In the genomic region with DNA sequence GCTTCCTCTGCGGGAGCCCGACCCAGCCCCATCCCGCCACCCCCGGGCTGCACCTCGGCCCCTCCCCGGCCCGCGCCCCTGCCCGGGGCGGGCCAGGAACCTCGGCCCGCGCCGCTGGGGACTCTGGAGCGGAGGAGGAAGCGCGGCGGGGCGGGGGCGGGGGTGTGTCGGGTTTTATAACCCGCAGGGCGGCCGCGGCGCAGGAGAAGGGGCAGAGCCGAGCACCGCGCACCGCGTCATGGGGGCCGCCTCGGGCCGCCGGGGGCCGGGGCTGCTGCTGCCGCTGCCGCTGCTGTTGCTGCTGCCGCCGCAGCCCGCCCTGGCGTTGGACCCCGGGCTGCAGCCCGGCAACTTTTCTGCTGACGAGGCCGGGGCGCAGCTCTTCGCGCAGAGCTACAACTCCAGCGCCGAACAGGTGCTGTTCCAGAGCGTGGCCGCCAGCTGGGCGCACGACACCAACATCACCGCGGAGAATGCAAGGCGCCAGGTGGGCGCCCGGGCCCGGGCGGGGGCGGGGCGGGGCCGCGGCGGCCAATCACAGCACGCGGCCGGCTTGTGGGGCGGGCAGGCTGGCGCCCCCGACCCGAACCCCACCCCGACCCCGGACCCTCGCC, we compare ENCODE assay signal across 8 cellular contexts. TPM values are rescaled to one million over a fixed set of nuclear protein-coding genes. Genes with fewer than 3 reads are reported as not detected.
DNase-seq lines count a peak whose midpoint lies in the region; ATAC-seq and TF ChIP-seq lines count a peak whose summit lies in the region.

A gene (plus strand): TSS at position 205 of the 614 bp plus-strand sequence. CDS start 34 bp downstream, at position 239.

- no peaks in the 10 kb centered on the region for H3K9me2 ChIP-seq in PC-3 (replicated peaks; ENCODE audit: low read length)

- POLR2A ChIA-PET in CD4-positive, alpha-beta memory T cell (lab: Charles Lee; ENCODE audit: partially characterized antibody) = interaction anchor here (1.1 to 6.7 kb wide), 12 partner anchors 24 to 218 kb away, joined by 3 to 125 read pairs (median 10); a partner anchor contains a TSS
- POLR2A ChIA-PET in PC-3 (lab: Charles Lee; ENCODE audit: unreplicated experiment) = interaction anchor here (0.6 kb wide), 1 partner anchor 30 kb away, joined by 3 read pairs; no protein-coding TSS in a partner anchor
- POLR2A ChIA-PET in activated naive CD8-positive, alpha-beta T cell treated with anti-CD3 and anti-CD28 coated beads, Interleukin-2, amount 10 ng/mL, durations not matched to agents 7 days and 5 days (lab: Charles Lee) = interaction anchor here (1.5 kb wide), 1 partner anchor 44 kb away, joined by 3 read pairs; no protein-coding TSS in a partner anchor

- H3K79me2 ChIP-seq in PC-3 (ENCODE audit: low read length) = no peaks in the 10 kb centered on the region

- H3K4me1 Mint-ChIP-seq in CD4-positive, alpha-beta memory T cell = peaks cover 8 to 34% (median 16%) of the 10 kb centered on the region in 4 donors
- H3K4me1 Mint-ChIP-seq in activated naive CD8-positive, alpha-beta T cell treated with anti-CD3 and anti-CD28 coated beads, Interleukin-2, amount 10 ng/mL, durations not matched to agents 7 days and 5 days = peaks cover 6% of the 10 kb centered on the region

- intact Hi-C loops in CD4-positive, alpha-beta memory T cell (cut with micrococcal nuclease) = loop anchor here (2.0 kb wide), 1 partner anchor 30 kb away; a partner anchor contains a TSS
- intact Hi-C loops in PC-3 (cut with micrococcal nuclease) = no loop called here

- H3K9me3 Mint-ChIP-seq in CD4-positive, alpha-beta memory T cell = no peaks in the 10 kb centered on the region
- no peaks in the 10 kb centered on the region for H3K9me3 Mint-ChIP-seq in activated naive CD8-positive, alpha-beta T cell treated with anti-CD3 and anti-CD28 coated beads, Interleukin-2, amount 10 ng/mL, durations not matched to agents 7 days and 5 days

- H3K27me3 ChIP-seq in CD4-positive, alpha-beta memory T cell (ENCODE audit: insufficient read depth, low read length) = peaks cover 8% of the 10 kb centered on the region
- H3K27me3 ChIP-seq in PC-3 (ENCODE audit: low read length) = no peaks in the 10 kb centered on the region
- no peaks in the 10 kb centered on the region for H3K27me3 ChIP-seq in right atrium auricular region

- H3K27ac ChIP-seq in CD4-positive, alpha-beta memory T cell (ENCODE audit: low read depth, low read length) = no peak within 1 kb of the TSS
- no peak within 1 kb of the TSS for H3K27ac ChIP-seq in PC-3 (ENCODE audit: low read length)
- H3K27ac ChIP-seq in right atrium auricular region = peak within 1 kb of the TSS; percentile 24 to 52

- H3K4me3 Mint-ChIP-seq in CD4-positive, alpha-beta memory T cell = peak within 1 kb of the TSS; percentile 78 to 90 (median 84)
- H3K4me3 Mint-ChIP-seq in activated naive CD8-positive, alpha-beta T cell treated with anti-CD3 and anti-CD28 coated beads, Interleukin-2, amount 10 ng/mL, durations not matched to agents 7 days and 5 days = peak within 1 kb of the TSS; percentile 75

- H3F3A ChIP-seq in PC-3 (ENCODE audit: low read length, unreplicated experiment) = no peaks in the 10 kb centered on the region

- H3K27me3 Mint-ChIP-seq in CD4-positive, alpha-beta memory T cell = no peaks in the 10 kb centered on the region
- peaks cover 54% of the 10 kb centered on the region for H3K27me3 Mint-ChIP-seq in activated naive CD8-positive, alpha-beta T cell treated with anti-CD3 and anti-CD28 coated beads, Interleukin-2, amount 10 ng/mL, durations not matched to agents 7 days and 5 days

- peaks cover 0 to 6% of the 10 kb centered on the region in 2 donors for H3K36me3 Mint-ChIP-seq in CD4-positive, alpha-beta memory T cell
- H3K36me3 Mint-ChIP-seq in activated naive CD8-positive, alpha-beta T cell treated with anti-CD3 and anti-CD28 coated beads, Interleukin-2, amount 10 ng/mL, durations not matched to agents 7 days and 5 days = no peaks in the 10 kb centered on the region

- no peaks in the 10 kb centered on the region for H3K36me3 ChIP-seq in CD4-positive, alpha-beta memory T cell (ENCODE audit: insufficient read depth, low read length)
- no peaks in the 10 kb centered on the region for H3K36me3 ChIP-seq in PC-3 (ENCODE audit: low read depth, low read length)
- no peaks in the 10 kb centered on the region for H3K36me3 ChIP-seq in right atrium auricular region

- H3K27ac Mint-ChIP-seq in CD4-positive, alpha-beta memory T cell = peak within 1 kb of the TSS in 3 of 7 donors; percentile 64 to 66 (median 66)
- no peak within 1 kb of the TSS for H3K27ac Mint-ChIP-seq in activated naive CD8-positive, alpha-beta T cell treated with anti-CD3 and anti-CD28 coated beads, Interleukin-2, amount 10 ng/mL, durations not matched to agents 7 days and 5 days

- BruUV-seq in PC-3 (replicated peaks; lab: Mats Ljungman, UMichigan) = no TSS peak

- peak; percentile 46 for ATAC-seq in PC-3
- peak; percentile 62 for ATAC-seq in activated naive CD8-positive, alpha-beta T cell treated with anti-CD3 and anti-CD28 coated beads, Interleukin-2, amount 10 ng/mL, durations not matched to agents 7 days and 5 days (ENCODE audit: low read depth)

- H2AFZ ChIP-seq in PC-3 (ENCODE audit: low read length) = peak within 1 kb of the TSS; percentile 66

- TF ChIP-seq CTCF in HFF-Myc (IDR thresholded peaks at IDR 0.05; ENCODE audit: low read depth, low read length, missing control alignments) (no peak), PC-3 (conservative IDR thresholded peaks at IDR 0.05; ENCODE audit: low read depth, low read length) (no peak), right atrium auricular region (IDR thresholded peaks at IDR 0.05) (no peak), retinal pigment epithelial cell (conservative IDR thresholded peaks at IDR 0.05; ENCODE audit: low read depth, low read length) (no peak)

- no peaks in the 10 kb centered on the region for H4K20me1 ChIP-seq in PC-3 (ENCODE audit: low read length)

- peak within 1 kb of the TSS; percentile 29 to 43 for H3K4me3 ChIP-seq in CD4-positive, alpha-beta memory T cell (ENCODE audit: low read length in 2 of 2)
- H3K4me3 ChIP-seq in HFF-Myc (replicated peaks; ENCODE audit: low read depth, low read length) = peak within 1 kb of the TSS; percentile 30
- H3K4me3 ChIP-seq in PC-3 (ENCODE audit: low read length) = peak within 1 kb of the TSS; percentile 78
- peak within 1 kb of the TSS; percentile 42 to 66 for H3K4me3 ChIP-seq in right atrium auricular region
- H3K4me3 ChIP-seq in retinal pigment epithelial cell (ENCODE audit: low read length) = peak within 1 kb of the TSS; percentile 40

- peak; percentile 47 to 58 (median 55) for DNase-seq in CD4-positive, alpha-beta memory T cell
- DNase-seq in HFF-Myc (ENCODE audit: extremely low read depth, low read depth) (no peak), PC-3 (peak; percentile 54), right atrium auricular region (ENCODE audit: low spot score) (no peak), retinal pigment epithelial cell (ENCODE audit: low read depth) (no peak), putamen (ENCODE audit: low spot score) (no peak), NCI-H226 (no peak)
- DNase-seq in activated naive CD8-positive, alpha-beta T cell treated with anti-CD3 and anti-CD28 coated beads, Interleukin-2, amount 10 ng/mL, durations not matched to agents 7 days and 5 days = peak; percentile 54

- peaks cover 27% of the 10 kb centered on the region for H3K4me1 ChIP-seq in CD4-positive, alpha-beta memory T cell (ENCODE audit: insufficient read depth, low read length)
- peaks cover 20% of the 10 kb centered on the region for H3K4me1 ChIP-seq in PC-3 (ENCODE audit: insufficient read depth, low read length)
- peaks cover 0 to 40% of the 10 kb centered on the region in 2 donors for H3K4me1 ChIP-seq in right atrium auricular region

- no peaks in the 10 kb centered on the region for H3K9me3 ChIP-seq in CD4-positive, alpha-beta memory T cell (ENCODE audit: control insufficient read depth in 1 of 2, low read length in 2 of 2)
- no peaks in the 10 kb centered on the region for H3K9me3 ChIP-seq in PC-3 (ENCODE audit: low read length)
- no peaks in the 10 kb centered on the region for H3K9me3 ChIP-seq in right atrium auricular region

- H3K9ac ChIP-seq in PC-3 (ENCODE audit: low read length) = peak within 1 kb of the TSS; percentile 29; the same call in 1 of the 2 replicates

- peak within 1 kb of the TSS; percentile 87 for H3K4me2 ChIP-seq in PC-3 (ENCODE audit: low read length)

- CTCF ChIA-PET in CD4-positive, alpha-beta memory T cell (lab: Charles Lee; ENCODE audit: partially characterized antibody) = interaction anchor here (0.6 to 8.8 kb wide), 10 partner anchors 23 to 371 kb away, joined by 3 to 339 read pairs (median 5); a partner anchor contains a TSS
- CTCF ChIA-PET in PC-3 (lab: Charles Lee) = interaction anchor here (0.7 to 1.6 kb wide), 2 partner anchors 31 to 52 kb away, joined by 5 to 11 read pairs; a partner anchor contains a TSS

RNA-seq across cellular contexts. Expression of the gene that starts here (rescaled TPM):
- total RNA-seq in CD4-positive, alpha-beta memory T cell = 10 to 100 TPM; 56.7 TPM
- polyA plus RNA-seq in CD4-positive, alpha-beta memory T cell = 1 to 10 TPM; 1.8 to 7.5 TPM
- total RNA-seq in PC-3 (2014; rRNA removed) = 8.7 and 9.1 TPM in 2 replicates
- 10 to 100 TPM; 18.2 to 19.3 TPM for total RNA-seq in activated naive CD8-positive, alpha-beta T cell treated with anti-CD3 and anti-CD28 coated beads, Interleukin-2, amount 10 ng/mL, durations not matched to agents 7 days and 5 days
- total RNA-seq in right atrium auricular region = 1 to 10 TPM; 3.4 to 4.0 TPM

Comparison
In these comparisons a context has a peak if more than half of its experiments do, and no peak if none do; other contexts are left out.
1. DNase-seq: peak in CD4-positive, alpha-beta memory T cell (5 of 5), PC-3 (single experiment) and activated naive CD8-positive, alpha-beta T cell treated with anti-CD3 and anti-CD28 coated beads, Interleukin-2, amount 10 ng/mL, durations not matched to agents 7 days and 5 days (single experiment); none in HFF-Myc (single experiment), right atrium auricular region (single experiment), retinal pigment epithelial cell (single experiment), putamen (single experiment) and NCI-H226 (single experiment).
2. H3K27ac ChIP-seq: peak in right atrium auricular region (2 of 2); none in CD4-positive, alpha-beta memory T cell (single experiment) and PC-3 (single experiment).
3. Peak in every context shown above with its lines, with median percentiles within 50 percentile points of each other: H3K4me3 ChIP-seq.